In genomic region chr2:184154438-184154837, GRCh38 we compare ENCODE assay signal across 1 cellular context.
TF ChIP-seq lines count a peak whose summit lies in the region.

No MANE protein-coding gene starts in this region.

TF ChIP-seq in WTC11, 78 proteins besides CTCF, POLR2A, EP300 and RAD21 (continued from another document):
- TF ChIP-seq AR (CRISPR knock-in tag; IDR thresholded peaks at IDR 0.05): no peak
- no peak for TF ChIP-seq IRF1 (CRISPR knock-in tag; IDR thresholded peaks at IDR 0.05)
- TF ChIP-seq ZNF121 (CRISPR knock-in tag; IDR thresholded peaks at IDR 0.05): no peak
- no peak for TF ChIP-seq MYBL2 (CRISPR knock-in tag; IDR thresholded peaks at IDR 0.05)
- no peak for TF ChIP-seq PREB (CRISPR knock-in tag; IDR thresholded peaks at IDR 0.05; ENCODE audit: borderline replicate concordance)
- TF ChIP-seq CREB1 (CRISPR knock-in tag; IDR thresholded peaks at IDR 0.05): no peak
- no peak for TF ChIP-seq E2F5 (CRISPR knock-in tag; IDR thresholded peaks at IDR 0.05)
